ENCODE assay signal across 14 cellular contexts in the genomic region with DNA sequence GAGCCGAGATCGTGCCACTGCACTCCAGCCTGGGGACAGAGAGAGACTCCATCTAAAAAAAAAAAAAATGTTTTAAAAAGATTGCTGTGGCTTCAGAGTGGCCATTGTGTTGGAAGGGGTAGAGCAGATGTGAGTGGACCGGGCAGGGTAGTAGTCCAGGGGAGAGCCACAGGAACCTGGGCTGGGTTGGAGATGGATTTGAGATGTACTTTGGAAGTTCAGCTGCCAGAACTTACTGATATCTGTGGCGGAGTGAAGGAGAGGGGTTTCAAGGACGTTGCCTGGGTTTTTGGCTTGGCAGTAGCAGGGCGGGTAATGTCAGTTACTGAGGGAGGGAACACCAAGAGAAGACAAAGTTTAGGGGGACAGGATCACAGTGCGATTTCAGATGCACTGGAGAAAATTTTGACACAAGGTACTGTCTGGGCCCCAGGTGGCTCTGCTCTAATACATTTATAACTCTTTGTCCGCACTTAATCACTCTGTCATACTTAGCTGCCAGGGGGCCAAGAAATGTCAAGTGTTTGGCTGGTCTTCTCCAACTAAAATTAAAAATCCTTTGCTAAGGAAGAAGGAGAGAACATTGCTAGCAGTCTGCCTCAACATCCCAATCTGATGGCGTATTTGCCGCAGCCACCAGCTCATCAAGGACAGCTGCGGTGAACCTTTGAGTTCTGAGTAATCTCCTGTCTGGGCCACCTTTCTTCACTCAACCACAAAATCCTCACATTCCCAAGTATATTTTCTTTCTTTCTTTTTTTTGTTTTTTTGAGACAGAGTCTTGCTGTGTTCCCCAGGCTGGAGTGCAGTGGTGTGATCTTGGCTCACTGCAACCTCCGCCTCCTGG. TPM values are rescaled to one million over a fixed set of nuclear protein-coding genes. Genes with fewer than 3 reads are reported as not detected.
A peak's percentile ranks its signal among the peaks of the same experiment; 100 is the strongest.
DNase-seq lines count a peak whose midpoint lies in the region; ATAC-seq and TF ChIP-seq lines count a peak whose summit lies in the region.
"Had no signal": no experiment of that assay in that cellular context is flagged by ENCODE, and none has a peak within 500 bp of the region (broad histone marks: within the 10 kb centered on the region; RNA-seq: fewer than 3 reads in every experiment).

No MANE protein-coding gene starts in this region.

- H3K4me3 Mint-ChIP-seq in brain, result no peak overlapping the region
- H3K4me3 Mint-ChIP-seq: activated naive CD8-positive, alpha-beta T cell treated with anti-CD3 and anti-CD28 coated beads, Interleukin-2, amount 10 ng/mL, durations not matched to agents 7 days and 5 days; CD8-positive, alpha-beta memory T cell had no signal

- WGBS in right cardiac atrium, result 56% methylated on average over 12 of the region's 12 CpGs
- 89 to 90% methylated on average over 12 of the region's 12 CpGs for WGBS in sigmoid colon, 2 donors

- TF ChIP-seq POLR2A in sigmoid colon (IDR thresholded peaks at IDR 0.05), result no peak

- no peaks in the 10 kb centered on the region for H3K27me3 Mint-ChIP-seq in brain
- H3K27me3 Mint-ChIP-seq: activated naive CD8-positive, alpha-beta T cell treated with anti-CD3 and anti-CD28 coated beads, Interleukin-2, amount 10 ng/mL, durations not matched to agents 7 days and 5 days; CD8-positive, alpha-beta memory T cell had no signal

- ATAC-seq in right cardiac atrium, result no peak
- no peak for ATAC-seq in HG03025 (IDR thresholded peaks at IDR 0.05; ENCODE audit: low FRiP score, unreplicated experiment)

- H3K27ac ChIP-seq in C4-2B (peak overlapping the region; percentile 93), right cardiac atrium (ENCODE audit: low read length) (peak overlapping the region; percentile 39), sigmoid colon (peak overlapping the region; percentile 52 to 67 (median 64))

- no peak for TF ChIP-seq CTCF in C4-2B (conservative IDR thresholded peaks at IDR 0.05)
- TF ChIP-seq CTCF in brain (conservative IDR thresholded peaks at IDR 0.05), result no peak
- no peak for TF ChIP-seq CTCF in sigmoid colon (IDR thresholded peaks at IDR 0.05)

- peaks cover 12% of the 10 kb centered on the region for H3K36me3 Mint-ChIP-seq in brain
- H3K36me3 Mint-ChIP-seq: activated naive CD8-positive, alpha-beta T cell treated with anti-CD3 and anti-CD28 coated beads, Interleukin-2, amount 10 ng/mL, durations not matched to agents 7 days and 5 days; CD8-positive, alpha-beta memory T cell had no signal

- peaks cover 25% of the 10 kb centered on the region for H3K4me1 ChIP-seq in right cardiac atrium (ENCODE audit: control insufficient read depth, insufficient read depth, low read length)
- H3K4me1 ChIP-seq in sigmoid colon, result peaks cover 0 to 75% (median 71%) of the 10 kb centered on the region in 4 donors

- no peak for TF ChIP-seq EP300 in sigmoid colon (IDR thresholded peaks at IDR 0.05)

- peaks cover 0 to 4% (median 2%) of the 10 kb centered on the region in 4 donors for H3K36me3 ChIP-seq in sigmoid colon

- H3K4me3 ChIP-seq in right cardiac atrium (ENCODE audit: low read length), result no peak overlapping the region
- no peak overlapping the region for H3K4me3 ChIP-seq in sigmoid colon

- H3K27me3 ChIP-seq in right cardiac atrium (ENCODE audit: control insufficient read depth, insufficient read depth) (no peaks in the 10 kb centered on the region), sigmoid colon (no peaks in the 10 kb centered on the region)

- DNase-seq in right cardiac atrium (no peak), sigmoid colon (no peak), retina (no peak), DMS53 (lab: John Stamatoyannopoulos, UW) (no peak), dedifferentiated amniotic fluid mesenchymal stem cell (ENCODE audit: extremely low spot score) (no peak)
- DNase-seq: activated CD4-positive, CD25-positive, alpha-beta regulatory T cell treated with anti-CD3 and anti-CD28 coated beads, Interleukin-2, amount 50 U/mL, for 72 hours; activated naive CD8-positive, alpha-beta T cell treated with anti-CD3 and anti-CD28 coated beads, Interleukin-2, amount 10 ng/mL, durations not matched to agents 7 days and 5 days; CD8-positive, alpha-beta memory T cell; midbrain; NCI-H2029; NCI-H69 had no signal

- peak overlapping the region in 3 of 5 experiments; percentile 54 to 74 (median 54) for H3K27ac Mint-ChIP-seq in brain
- H3K27ac Mint-ChIP-seq: activated naive CD8-positive, alpha-beta T cell treated with anti-CD3 and anti-CD28 coated beads, Interleukin-2, amount 10 ng/mL, durations not matched to agents 7 days and 5 days; CD8-positive, alpha-beta memory T cell had no signal

- H3K9me3 ChIP-seq in right cardiac atrium (ENCODE audit: control insufficient read depth, low read length) (no peaks in the 10 kb centered on the region), sigmoid colon (no peaks in the 10 kb centered on the region)

- H3K9me3 Mint-ChIP-seq in brain, result peaks cover 0 to 3% (median 0%) of the 10 kb centered on the region in 5 experiments
- H3K9me3 Mint-ChIP-seq: activated naive CD8-positive, alpha-beta T cell treated with anti-CD3 and anti-CD28 coated beads, Interleukin-2, amount 10 ng/mL, durations not matched to agents 7 days and 5 days; CD8-positive, alpha-beta memory T cell had no signal

- H3K4me1 Mint-ChIP-seq in brain, result peaks cover 50% of the 10 kb centered on the region
- H3K4me1 Mint-ChIP-seq: CD8-positive, alpha-beta memory T cell had no signal

- intact Hi-C loops in right cardiac atrium (cut with DNase I) (no loop called here), sigmoid colon (cut with DNase I) (no loop called here)

RNA-seq across cellular contexts. Expression of a gene that starts 9.6 kb away (rescaled TPM):
- 238 TPM for polyA plus RNA-seq in brain (ENCODE audit: insufficient read depth, low read depth, low replicate concordance)
- total RNA-seq in right cardiac atrium, result 10 to 100 TPM; 47.3 to 65.0 (median 56.8) TPM
- polyA plus RNA-seq in right cardiac atrium, result 54.0 TPM
- 10 to 100 TPM; 43.6 to 78.9 (median 67.7) TPM for total RNA-seq in sigmoid colon
- 10 to 100 TPM in 2 of 3 donors, 1 to 10 TPM in 1; 6.9 to 26.6 (median 14.4) TPM for polyA plus RNA-seq in sigmoid colon

RNA-seq across cellular contexts. Expression of a gene that starts 41.9 kb away (rescaled TPM):
- polyA plus RNA-seq in brain (ENCODE audit: insufficient read depth, low read depth, low replicate concordance) (251 TPM), right cardiac atrium (259 TPM), sigmoid colon (100 to 1,000 TPM; 262 to 513 (median 358) TPM)
- total RNA-seq in right cardiac atrium (100 to 1,000 TPM; 193 to 245 (median 219) TPM), sigmoid colon (100 to 1,000 TPM; 148 to 270 (median 220) TPM)

Comparison
In these comparisons a context has a peak if more than half of its experiments do, and no peak if none do; other contexts are left out.
1. H3K27ac ChIP-seq: peak in every context shown above with its lines; median percentile 93 in C4-2B; 64 in sigmoid colon; 39 in right cardiac atrium.